ENCODE assay signal across 13 cellular contexts in genomic region chr3:8509961-8510360, GRCh38. TPM values are rescaled to one million over a fixed set of nuclear protein-coding genes. Genes with fewer than 3 reads are reported as not detected.
DNase-seq lines count a peak whose midpoint lies in the region; ATAC-seq and TF ChIP-seq lines count a peak whose summit lies in the region.
"Had no signal": no experiment of that assay in that cellular context is flagged by ENCODE, and none has a peak within 500 bp of the region (broad histone marks: within the 10 kb centered on the region; RNA-seq: fewer than 3 reads in every experiment).

No MANE protein-coding gene starts in this region.

- TF ChIP-seq CTCF in fibroblast of pulmonary artery (IDR thresholded peaks at IDR 0.05; ENCODE audit: low read length, missing control alignments) = no peak

- H3K36me3 ChIP-seq in skeletal muscle satellite cell (ENCODE audit: insufficient read depth, low read length) = peaks cover 55% of the 10 kb centered on the region
- H3K36me3 ChIP-seq: neural progenitor cell had no signal

- no peaks in the 10 kb centered on the region for H3K27me3 ChIP-seq in skeletal muscle satellite cell (ENCODE audit: control insufficient read depth, insufficient read depth, low read length)
- H3K27me3 ChIP-seq: neural progenitor cell had no signal

- DNase-seq in EL (peak; percentile 96), fibroblast of pulmonary artery (ENCODE audit: low read depth) (peak; percentile 70), activated gamma-delta T cell (lab: John Stamatoyannopoulos, UW) (no peak), cerebellum (ENCODE audit: low spot score) (no peak), NCI-H748 (lab: John Stamatoyannopoulos, UW; ENCODE audit: unreplicated experiment) (no peak)
- DNase-seq: activated CD4-positive, alpha-beta T cell treated with anti-CD3 and anti-CD28 coated beads, Interleukin-2, amount 50 U/mL, for 1 hour; activated naive CD4-positive, alpha-beta T cell; NCI-H510A treated with DMSO at 0.1 percent for 48 hours; stimulated activated CD4-positive, alpha-beta T cell treated with anti-CD3 and anti-CD28 coated beads, Interleukin-2, amount 100 ng/mL, for 24 hours had no signal

- H3K9ac ChIP-seq in skeletal muscle satellite cell (ENCODE audit: low read depth, low read length) = peak overlapping the region; percentile 21
- H3K9ac ChIP-seq: neural progenitor cell had no signal

- peaks cover 54% of the 10 kb centered on the region for H3K4me1 ChIP-seq in skeletal muscle satellite cell (ENCODE audit: control insufficient read depth, insufficient read depth, low read length)
- H3K4me1 ChIP-seq: neural progenitor cell had no signal

- H3K4me2 ChIP-seq in skeletal muscle satellite cell (ENCODE audit: low read length) = peak overlapping the region; percentile 42
- H3K4me2 ChIP-seq: neural progenitor cell had no signal

- H3K4me3 ChIP-seq in fibroblast of pulmonary artery (replicated peaks; ENCODE audit: low read depth, low read length) (no peak overlapping the region), skeletal muscle satellite cell (ENCODE audit: low read length) (no peak overlapping the region)
- H3K4me3 ChIP-seq: neural progenitor cell had no signal

- no peaks in the 10 kb centered on the region for H3K9me3 ChIP-seq in skeletal muscle satellite cell (replicated peaks; ENCODE audit: low read length)

- ATAC-seq in SK-N-SH treated with all-trans-retinoic acid at 6 μM for 48 hours = peak; percentile 51
- no peak for ATAC-seq in HG03159 (IDR thresholded peaks at IDR 0.05; ENCODE audit: unreplicated experiment)

TF ChIP-seq in SK-N-SH treated with all-trans-retinoic acid at 6 μM for 48 hours, 23 proteins besides CTCF, POLR2A, EP300 and RAD21:
- no peak for TF ChIP-seq GLIS3 (CRISPR knock-in tag; IDR thresholded peaks at IDR 0.05)
- no peak for TF ChIP-seq TOX (CRISPR knock-in tag; IDR thresholded peaks at IDR 0.05; ENCODE audit: borderline replicate concordance)
- TF ChIP-seq CREB5 (CRISPR knock-in tag; IDR thresholded peaks at IDR 0.05; ENCODE audit: low read depth) = no peak

RNA-seq across cellular contexts. Expression of gene LMCD1, which starts 8.3 kb away (rescaled TPM):
- total RNA-seq in skeletal muscle satellite cell (2012; rRNA removed) = 17.5 and 29.5 TPM in 2 replicates
- 3.4 TPM for total RNA-seq in cerebellum

Comparison
In these comparisons a context has a peak if more than half of its experiments do, and no peak if none do; other contexts are left out.
1. DNase-seq: peak in EL (single experiment) and fibroblast of pulmonary artery (single experiment); none in activated gamma-delta T cell (single experiment), cerebellum (single experiment) and NCI-H748 (single experiment).